In the genomic region with DNA sequence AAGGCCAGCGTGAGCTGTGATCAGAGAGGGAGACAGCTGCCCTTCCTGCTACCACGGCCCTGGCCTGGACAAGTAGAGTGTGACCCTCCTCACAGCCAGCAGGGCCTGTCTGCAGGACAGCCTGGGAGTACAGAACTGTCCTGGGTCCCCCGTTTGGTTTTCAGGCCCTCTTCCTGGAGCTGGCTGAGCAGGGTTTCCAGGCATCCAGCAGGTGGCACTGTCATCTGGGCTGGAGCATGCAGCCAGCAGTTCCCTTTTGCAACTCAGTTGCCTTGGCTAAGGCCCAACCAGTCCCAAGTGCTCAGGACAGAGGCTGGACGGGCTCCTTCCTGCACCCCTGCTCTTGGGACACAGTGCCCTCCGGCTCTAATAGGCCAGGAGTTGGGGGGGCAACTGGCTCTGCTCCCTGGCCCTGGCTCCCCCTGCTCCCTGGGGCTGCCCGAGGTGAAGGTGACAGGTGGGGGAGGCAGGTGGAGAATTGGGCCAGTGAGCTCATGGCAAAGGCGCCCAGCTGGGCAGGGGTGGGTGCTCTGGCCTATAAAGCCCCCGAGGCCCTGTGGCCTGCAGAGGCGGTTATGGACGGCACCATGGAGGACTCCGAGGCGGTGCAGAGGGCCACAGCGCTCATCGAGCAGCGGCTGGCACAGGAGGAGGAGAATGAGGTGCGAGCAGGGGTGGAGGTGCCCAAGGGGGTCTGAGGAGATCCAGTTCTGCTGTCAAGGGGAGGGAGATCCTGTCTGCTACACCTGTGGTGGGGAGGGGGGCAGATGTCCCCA, we compare ENCODE assay signal across 8 cellular contexts. TPM values are rescaled to one million over a fixed set of nuclear protein-coding genes. Genes with fewer than 3 reads are reported as not detected.
A peak's percentile ranks its signal among the peaks of the same experiment; 100 is the strongest.
DNase-seq lines count a peak whose midpoint lies in the region; ATAC-seq, FAIRE-seq and TF ChIP-seq lines count a peak whose summit lies in the region.

A gene with protein sequence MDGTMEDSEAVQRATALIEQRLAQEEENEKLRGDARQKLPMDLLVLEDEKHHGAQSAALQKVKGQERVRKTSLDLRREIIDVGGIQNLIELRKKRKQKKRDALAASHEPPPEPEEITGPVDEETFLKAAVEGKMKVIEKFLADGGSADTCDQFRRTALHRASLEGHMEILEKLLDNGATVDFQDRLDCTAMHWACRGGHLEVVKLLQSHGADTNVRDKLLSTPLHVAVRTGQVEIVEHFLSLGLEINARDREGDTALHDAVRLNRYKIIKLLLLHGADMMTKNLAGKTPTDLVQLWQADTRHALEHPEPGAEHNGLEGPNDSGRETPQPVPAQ (plus strand): TSS at position 566 of the 776 bp plus-strand sequence. CDS start 10 bp downstream, at position 576.

- CTCF ChIA-PET in GM12878 (lab: Yijun Ruan, JAX): interaction anchor here (0.6 to 3.9 kb wide), 30 partner anchors 10 to 159 kb away, joined by 3 to 29 read pairs (median 4); a partner anchor contains a TSS

- H3K27me3 Mint-ChIP-seq in T-helper 2 cell treated with Interferon-gamma antibody and Interleukin-4, amounts not matched to agents 5 μg/mL and 100 μg/mL, for 36 hours (ENCODE audit: low read depth): no peaks in the 10 kb centered on the region

- H3K4me3 ChIP-seq in AG10803 (ENCODE audit: low read length) (no peak within 1 kb of the TSS), LNCaP clone FGC (ENCODE audit: low read depth, low read length) (no peak within 1 kb of the TSS), GM12878 (no peak within 1 kb of the TSS), skin epidermis (no peak within 1 kb of the TSS)

- no peak for TF ChIP-seq POLR2A in GM12878 (IDR thresholded peaks at IDR 0.05; ENCODE audit: low read depth, low read length)

- BruUV-seq in GM12878 (replicated peaks; lab: Mats Ljungman, UMichigan): no TSS peak

- no peaks in the 10 kb centered on the region for H3K4me1 Mint-ChIP-seq in T-helper 2 cell treated with Interferon-gamma antibody and Interleukin-4, amounts not matched to agents 5 μg/mL and 100 μg/mL, for 36 hours (ENCODE audit: low read depth)

- H3K79me2 ChIP-seq in GM12878 (ENCODE audit: control insufficient read depth, insufficient read depth, low read length): no peaks in the 10 kb centered on the region

- H2AFZ ChIP-seq in GM12878 (ENCODE audit: control insufficient read depth, low read depth, low read length): no peak within 1 kb of the TSS

- peak; percentile 78 for DNase-seq in AG10803 (ENCODE audit: low read depth)
- peak; percentile 71 for DNase-seq in GM18507 (ENCODE audit: extremely low spot score, insufficient read length, low read depth)
- DNase-seq in LNCaP clone FGC (ENCODE audit: low read depth): peak; percentile 52
- peak; percentile 25 for DNase-seq in T-helper 2 cell treated with Interferon-gamma antibody and Interleukin-4, amounts not matched to agents 5 μg/mL and 100 μg/mL, for 36 hours (ENCODE audit: low spot score)
- no peak for DNase-seq in GM12878 (ENCODE audit: low read depth, low spot score)
- peak in 47 of 51 donors; percentile 18 to 84 (median 60) for DNase-seq in hypothalamus (lab: John Stamatoyannopoulos, UW)

- WGBS in GM12878 (ENCODE audit: insufficient coverage, insufficient replicate concordance, low lambda C conversion rate, missing lambda C conversion rate): 55% methylated on average over 16 of the region's 16 CpGs

- H3K9me3 ChIP-seq in GM12878 (replicated peaks; ENCODE audit: control insufficient read depth, insufficient read depth, low read length): no peaks in the 10 kb centered on the region

- H3K4me2 ChIP-seq in GM12878 (ENCODE audit: control insufficient read depth, insufficient read depth): no peak within 1 kb of the TSS

- H3K4me1 ChIP-seq in GM12878 (ENCODE audit: control insufficient read depth, insufficient read depth, low read length): no peaks in the 10 kb centered on the region

- H3K27ac ChIP-seq in GM12878 (ENCODE audit: control insufficient read depth, insufficient read depth) (no peak within 1 kb of the TSS), skin epidermis (peak within 1 kb of the TSS in 20 of 21 experiments; percentile 43 to 87 (median 76))

- no peaks in the 10 kb centered on the region for H3K9me3 Mint-ChIP-seq in T-helper 2 cell treated with Interferon-gamma antibody and Interleukin-4, amounts not matched to agents 5 μg/mL and 100 μg/mL, for 36 hours

- H3K4me3 Mint-ChIP-seq in T-helper 2 cell treated with Interferon-gamma antibody and Interleukin-4, amounts not matched to agents 5 μg/mL and 100 μg/mL, for 36 hours: no peak within 1 kb of the TSS

- FAIRE-seq in GM18507 (lab: Jason Lieb, UNC): peak; percentile 90
- peak; percentile 76 for FAIRE-seq in GM12878 (lab: Jason Lieb, UNC)

- peak; percentile 87 for TF ChIP-seq CTCF in AG10803 (conservative IDR thresholded peaks at IDR 0.05; ENCODE audit: low read length)
- TF ChIP-seq CTCF in LNCaP clone FGC (IDR thresholded peaks at IDR 0.05; ENCODE audit: control insufficient read depth, extremely low read depth, insufficient read depth): peak; percentile 97
- TF ChIP-seq CTCF in GM12878 (IDR thresholded peaks at IDR 0.05 in 2 of 3, conservative IDR thresholded peaks at IDR 0.05 in 1 of 3; ENCODE audit: control insufficient read depth in 2 of 3, extremely low read depth in 1 of 3, insufficient read depth in 1 of 3, low read depth in 3 of 3, low read length in 3 of 3): peak; percentile 89 to 95 (median 94)

- no peaks in the 10 kb centered on the region for H3K36me3 Mint-ChIP-seq in T-helper 2 cell treated with Interferon-gamma antibody and Interleukin-4, amounts not matched to agents 5 μg/mL and 100 μg/mL, for 36 hours (ENCODE audit: low read depth)

- SMC1A ChIA-PET in GM12878 (lab: Charles Lee; ENCODE audit: uncharacterized antibody, unreplicated experiment): interaction anchor here (0.8 to 1.9 kb wide), 8 partner anchors 9 to 160 kb away, joined by 3 to 9 read pairs (median 4); a partner anchor contains a TSS

- in situ Hi-C loops in GM12878 (cut with MboI): no loop called here

- no peak within 1 kb of the TSS for H3K9ac ChIP-seq in GM12878 (ENCODE audit: control insufficient read depth, insufficient read depth, low read length)

- H3K27me3 ChIP-seq in GM12878 (replicated peaks in 1 of 2; ENCODE audit: control insufficient read depth in 2 of 2, insufficient read depth in 2 of 2, low read length in 1 of 2): no peaks in the 10 kb centered on the region

- TF ChIP-seq RAD21 in GM12878 (IDR thresholded peaks at IDR 0.05; ENCODE audit: insufficient read depth, low read depth, low read length): peak; percentile 73

- no peak within 1 kb of the TSS for H3K27ac Mint-ChIP-seq in T-helper 2 cell treated with Interferon-gamma antibody and Interleukin-4, amounts not matched to agents 5 μg/mL and 100 μg/mL, for 36 hours

- TF ChIP-seq EP300 in GM12878 (IDR thresholded peaks at IDR 0.05; ENCODE audit: borderline replicate concordance in 1 of 2, control insufficient read depth in 1 of 2, low read depth in 2 of 2, low read length in 2 of 2): no peak

- ATAC-seq in GM12878 (peak; percentile 97), GM21737 (IDR thresholded peaks at IDR 0.05; ENCODE audit: unreplicated experiment) (no peak)

- POLR2A ChIA-PET in GM12878 (lab: Charles Lee): interaction anchor here (0.6 kb wide), 1 partner anchor 62 kb away, joined by 5 read pairs; no protein-coding TSS in a partner anchor

- RAD21 ChIA-PET in GM12878 (lab: Charles Lee; ENCODE audit: unreplicated experiment): interaction anchor here (0.9 to 2.3 kb wide), 11 partner anchors 14 to 129 kb away, joined by 3 to 8 read pairs (median 3); a partner anchor contains a TSS

- intact Hi-C loops in GM12878 (cut with micrococcal nuclease; ENCODE audit: unreplicated experiment): loop anchor here (1.0 to 2.0 kb wide), 2 partner anchors 40 to 158 kb away; no protein-coding TSS in a partner anchor

- H3K36me3 ChIP-seq in GM12878 (ENCODE audit: control insufficient read depth in 2 of 2, insufficient read depth in 2 of 2, low read length in 1 of 2): no peaks in the 10 kb centered on the region

- no peaks in the 10 kb centered on the region for H4K20me1 ChIP-seq in GM12878 (ENCODE audit: control insufficient read depth, insufficient read depth)

TF ChIP-seq in GM12878, 131 proteins besides CTCF, POLR2A, EP300 and RAD21 (continues in another document):
- no peak for TF ChIP-seq TCF7 (IDR thresholded peaks at IDR 0.05; ENCODE audit: borderline replicate concordance)

RNA-seq across cellular contexts. Expression of the gene that starts here (rescaled TPM):
- not detected in 2 replicates for total RNA-seq in GM12878 (2013; cell fraction: nucleolus; rRNA removed)
- total RNA-seq in GM12878 (2014; rRNA removed) (0.11 and 0.23 TPM in 2 replicates), GM12878 (2014; rRNA removed; fragmentation: Illumina TruSeq; extraction: Trizol) (not detected in 2 replicates), GM12878 (2021) (not detected in 2 replicates)
- polyA plus RNA-seq in GM12878 (2011; ENCODE audit: low read depth): not detected
- polyA plus RNA-seq in GM12878 (2011; rRNA removed) (0.14 and 0.18 TPM in 2 replicates), GM12878 (2014; fragmentation: Illumina TruSeq; extraction: Trizol) (not detected in 2 replicates), GM12878 (2014; fragmentation: Nextera tagmentation; extraction: Ambion mirVana) (not detected), GM12878 (2014; rRNA removed) (0.08 TPM in 1 of 2 replicates, not detected in the other), GM12878 (2016; fragmentation: Nextera tagmentation; extraction: Ambion mirVana) (not detected)
- 0.13 and 0.25 TPM in 2 replicates for polyA plus RNA-seq in GM12878 (2011; cell fraction: cytosol; rRNA removed)
- 0.15 and 0.19 TPM in 2 replicates for polyA plus RNA-seq in GM12878 (2011; cell fraction: nucleus; rRNA removed)
- not detected in 2 replicates for polyA plus RNA-seq in GM12878 (2012)
- polyA minus RNA-seq in GM12878 (2011; rRNA and poly(A)+ RNA removed): not detected in 2 replicates
- polyA minus RNA-seq in GM12878 (2011; cell fraction: cytosol; rRNA and poly(A)+ RNA removed): not detected in 2 replicates
- polyA minus RNA-seq in GM12878 (2011; cell fraction: nucleus; rRNA and poly(A)+ RNA removed): not detected in 2 replicates

Comparison
In these comparisons a context has a peak if more than half of its experiments do, and no peak if none do; other contexts are left out.
1. Peak in ATAC-seq in GM12878; RNA of the gene not detected or under 1 TPM.